ENCODE assay signal across 8 cellular contexts in genomic region chr19:35868172-35868822, GRCh38. TPM values are rescaled to one million over a fixed set of nuclear protein-coding genes. Genes with fewer than 3 reads are reported as not detected.
DNase-seq lines count a peak whose midpoint lies in the region; ATAC-seq and TF ChIP-seq lines count a peak whose summit lies in the region.

APLP1 (plus strand) TSS chr19:35868574; CDS start chr19:35868637, 63 bp downstream.

- H3K4me3 Mint-ChIP-seq in activated CD8-positive, alpha-beta T cell treated with anti-CD3 and anti-CD28 coated beads for 36 hours, result no peak within 1 kb of the TSS

- H3K4me1 ChIP-seq in ectodermal cell (ENCODE audit: control insufficient read depth, insufficient read depth, low read length), result peaks cover 16% of the 10 kb centered on the region

- H3K9me3 ChIP-seq in ectodermal cell (ENCODE audit: control insufficient read depth, low read length), result no peaks in the 10 kb centered on the region

- H3K36me3 ChIP-seq in ectodermal cell (ENCODE audit: control insufficient read depth, insufficient read depth, low read length), result peaks cover 10% of the 10 kb centered on the region

- no peaks in the 10 kb centered on the region for H3K27me3 ChIP-seq in ectodermal cell (ENCODE audit: control insufficient read depth, insufficient read depth, low read length, poor library complexity, severe bottlenecking)

- H3K27me3 Mint-ChIP-seq in activated CD8-positive, alpha-beta T cell treated with anti-CD3 and anti-CD28 coated beads for 36 hours, result peaks cover 39% of the 10 kb centered on the region

- no peaks in the 10 kb centered on the region for H3K9me3 Mint-ChIP-seq in activated CD8-positive, alpha-beta T cell treated with anti-CD3 and anti-CD28 coated beads for 36 hours

- no peak within 1 kb of the TSS for H3K27ac Mint-ChIP-seq in activated CD8-positive, alpha-beta T cell treated with anti-CD3 and anti-CD28 coated beads for 36 hours

- peak within 1 kb of the TSS; percentile 95 for H3K27ac ChIP-seq in ectodermal cell (ENCODE audit: insufficient read depth, low read depth, low read length, poor library complexity, severe bottlenecking)

- CTCF ChIA-PET in activated CD8-positive, alpha-beta T cell treated with anti-CD3 and anti-CD28 coated beads for 36 hours (lab: Charles Lee), result interaction anchor here (1.0 kb wide), 1 partner anchor 90 kb away, joined by 3 read pairs; no protein-coding TSS in a partner anchor

- POLR2A ChIA-PET in activated CD8-positive, alpha-beta T cell treated with anti-CD3 and anti-CD28 coated beads for 36 hours (lab: Charles Lee), result interaction anchor here (0.7 to 1.5 kb wide), 3 partner anchors 11 to 129 kb away, joined by 3 read pairs; partner anchors contain the start of gene KIRREL2

- WGBS in ectodermal cell, 2 experiments, result 0 to 1% methylated on average over 60 of the region's 60 CpGs

- ATAC-seq in activated CD8-positive, alpha-beta T cell treated with anti-CD3 and anti-CD28 coated beads for 36 hours, result peak; percentile 71
- ATAC-seq in GM19035 (IDR thresholded peaks at IDR 0.05; ENCODE audit: unreplicated experiment), result no peak

- DNase-seq in NCI-H524 (lab: John Stamatoyannopoulos, UW) (peak; percentile 58 to 82), NCI-H524 treated with DMSO at 0.1 percent for 48 hours (lab: John Stamatoyannopoulos, UW) (no peak), NCI-H2196 treated with DMSO at 0.1 percent for 48 hours (lab: John Stamatoyannopoulos, UW; ENCODE audit: unreplicated experiment) (peak; percentile 52), lung microvascular endothelial cell (ENCODE audit: low read depth in 2 of 2) (peak; percentile 32 to 59)
- DNase-seq in activated CD8-positive, alpha-beta T cell treated with anti-CD3 and anti-CD28 coated beads for 36 hours, result peak; percentile 73
- peak; percentile 64 to 66 for DNase-seq in stimulated activated CD8-positive, alpha-beta memory T cell treated with anti-CD3 and anti-CD28 coated beads, Interleukin-15, amount 100 ng/mL, for 48 hours (ENCODE audit: low read depth in 2 of 2)

- H3K36me3 Mint-ChIP-seq in activated CD8-positive, alpha-beta T cell treated with anti-CD3 and anti-CD28 coated beads for 36 hours (ENCODE audit: low read depth), result no peaks in the 10 kb centered on the region

- peaks cover 13% of the 10 kb centered on the region for H3K4me1 Mint-ChIP-seq in activated CD8-positive, alpha-beta T cell treated with anti-CD3 and anti-CD28 coated beads for 36 hours (ENCODE audit: low read depth)

- H3K4me3 ChIP-seq in ectodermal cell (ENCODE audit: insufficient read depth, low read depth, low read length), result peak within 1 kb of the TSS; percentile 72

- no peak for TF ChIP-seq CTCF in activated CD8-positive, alpha-beta T cell treated with anti-CD3 and anti-CD28 coated beads for 36 hours (IDR thresholded peaks at IDR 0.05)

- intact Hi-C loops in activated CD8-positive, alpha-beta T cell treated with anti-CD3 and anti-CD28 coated beads for 36 hours (cut with micrococcal nuclease), result no loop called here

RNA-seq across cellular contexts. Expression of gene APLP1, which starts in this region (rescaled TPM):
- 1 to 10 TPM; 2.0 to 2.1 TPM for total RNA-seq in activated CD8-positive, alpha-beta T cell treated with anti-CD3 and anti-CD28 coated beads for 36 hours
- polyA plus RNA-seq in ectodermal cell (2013, experiment 1 of 4), result 259 TPM
- polyA plus RNA-seq in ectodermal cell (2013, experiment 2 of 4), result 250 TPM
- polyA plus RNA-seq in ectodermal cell (2013, experiment 3 of 4), result 227 TPM
- polyA plus RNA-seq in ectodermal cell (2013, experiment 4 of 4), result 275 TPM
- total RNA-seq in lung microvascular endothelial cell, result 1.2 and 2.2 TPM in 2 replicates
